9 cellular contexts compared by ENCODE assay signal in genomic region chr6:16511723-16512584, GRCh38.
DNase-seq lines count a peak whose midpoint lies in the region; ATAC-seq, FAIRE-seq and TF ChIP-seq lines count a peak whose summit lies in the region.
"Had no signal": no experiment of that assay in that cellular context is flagged by ENCODE, and none has a peak within 500 bp of the region (broad histone marks: within the 10 kb centered on the region; RNA-seq: fewer than 3 reads in every experiment).

No MANE protein-coding gene starts in this region.

- peak; percentile 94 for FAIRE-seq in GM12891 (lab: Jason Lieb, UNC)
- FAIRE-seq: astrocyte had no signal

- H3K4me1 Mint-ChIP-seq in effector memory CD8-positive, alpha-beta T cell (ENCODE audit: low read depth in 2 of 2) = peaks cover 30 to 54% of the 10 kb centered on the region in 2 donors

- DNase-seq in GM12891 (ENCODE audit: insufficient read length, low spot score) (no peak), HCT116 (ENCODE audit: low read depth, low spot score) (peak; percentile 71), NCI-H748 treated with DMSO at 0.1 percent for 48 hours (lab: John Stamatoyannopoulos, UW) (peak; percentile 10), WERI-Rb-1 (no peak), HAP-1 (ENCODE audit: low spot score in 2 of 2) (no peak), epidermal melanocyte (ENCODE audit: insufficient read length, low spot score) (no peak), C1 segment of cervical spinal cord (lab: John Stamatoyannopoulos, UW) (no peak)
- DNase-seq in effector memory CD8-positive, alpha-beta T cell = no peak

- no peak overlapping the region for H3K9ac ChIP-seq in HCT116 (ENCODE audit: low read length)

- H3K36me3 ChIP-seq in HCT116 (ENCODE audit: control insufficient read depth in 1 of 2, insufficient read depth in 2 of 2, low read length in 2 of 2) (no peaks in the 10 kb centered on the region), WERI-Rb-1 (no peaks in the 10 kb centered on the region), HAP-1 (replicated peaks) (no peaks in the 10 kb centered on the region)

- ATAC-seq in HCT116 = peak; percentile 66
- ATAC-seq in effector memory CD8-positive, alpha-beta T cell (replicated peaks) = peak; percentile 56

- H2AFZ ChIP-seq in HCT116 (ENCODE audit: low read depth, low read length, poor library complexity, severe bottlenecking) = no peak overlapping the region

- TF ChIP-seq POLR2A in GM12891 (IDR thresholded peaks at IDR 0.05; ENCODE audit: low read depth, low read length) (no peak; the same call in 1 of the 2 replicates), HCT116 (IDR thresholded peaks at IDR 0.05; ENCODE audit: borderline replicate concordance, extremely low read depth, insufficient read depth, insufficient read length) (no peak)

- intact Hi-C loops in HCT116 (cut with micrococcal nuclease) = loop anchor here (2.0 to 5.0 kb wide), 3 partner anchors 179 to 455 kb away; partner anchors contain the start of gene ATXN1

- TF ChIP-seq CTCF in HCT116 (IDR thresholded peaks at IDR 0.05 in 2 of 3, conservative IDR thresholded peaks at IDR 0.05 in 1 of 3; ENCODE audit: borderline replicate concordance in 1 of 3, insufficient read depth in 1 of 3, low read depth in 2 of 3, low read length in 2 of 3) (no peak), WERI-Rb-1 (IDR thresholded peaks at IDR 0.05; ENCODE audit: low read depth, low read length) (no peak)

- TF ChIP-seq RAD21 in HCT116 (IDR thresholded peaks at IDR 0.05; ENCODE audit: low read depth) = no peak

- H3K9me3 Mint-ChIP-seq in effector memory CD8-positive, alpha-beta T cell = no peaks in the 10 kb centered on the region

- CTCF ChIA-PET in HCT116 (lab: Charles Lee) = interaction anchor here (0.7 to 2.4 kb wide), 15 partner anchors 12 to 1741 kb away, joined by 3 to 25 read pairs (median 4); partner anchors contain the start of gene ATXN1

- POLR2A ChIA-PET in HCT116 (lab: Charles Lee) = interaction anchor here (1.2 to 2.1 kb wide), 2 partner anchors 213 to 246 kb away, joined by 3 to 5 read pairs; no protein-coding TSS in a partner anchor

- no peaks in the 10 kb centered on the region for H3K79me2 ChIP-seq in HCT116 (ENCODE audit: insufficient read depth, low read length)

- peak overlapping the region in 1 of 2 donors; percentile 3 for H3K4me3 Mint-ChIP-seq in effector memory CD8-positive, alpha-beta T cell

- peaks cover 30 to 40% of the 10 kb centered on the region in 2 experiments for H3K4me1 ChIP-seq in HCT116 (ENCODE audit: control insufficient read depth in 1 of 2, insufficient read depth in 2 of 2, low read length in 2 of 2)
- no peaks in the 10 kb centered on the region for H3K4me1 ChIP-seq in HAP-1

- H3K27me3 Mint-ChIP-seq in effector memory CD8-positive, alpha-beta T cell = no peaks in the 10 kb centered on the region

- RAD21 ChIA-PET in HCT116 (lab: Charles Lee; ENCODE audit: low non-redundant PET in 1 of 2, low total read pairs in 2 of 2, uncharacterized antibody in 2 of 2, unreplicated experiment in 2 of 2) = interaction anchor here (0.7 to 1.9 kb wide), 6 partner anchors 9 to 250 kb away, joined by 3 to 6 read pairs (median 3); partner anchors contain the start of gene ATXN1 (in 1 of the 2)

- H3K36me3 Mint-ChIP-seq in effector memory CD8-positive, alpha-beta T cell (ENCODE audit: insufficient read depth) = peaks cover 3% of the 10 kb centered on the region

- H3K4me3 ChIP-seq in HCT116 (replicated peaks in 1 of 2; ENCODE audit: low read depth in 1 of 2, low read length in 2 of 2) (peak overlapping the region in 1 of 2 experiments; percentile 18; a peak in 1 of 4 replicates), WERI-Rb-1 (ENCODE audit: low read depth, low read length) (no peak overlapping the region), HAP-1 (no peak overlapping the region)

- peak overlapping the region; percentile 60 to 62 for H3K27ac Mint-ChIP-seq in effector memory CD8-positive, alpha-beta T cell

- no peaks in the 10 kb centered on the region for H3K9me2 ChIP-seq in HCT116 (ENCODE audit: insufficient read depth)

- BruUV-seq in HCT116 (replicated peaks; lab: Mats Ljungman, UMichigan) = no TSS peak

- H3K27me3 ChIP-seq in HCT116 (ENCODE audit: insufficient read depth, low read length) = no peaks in the 10 kb centered on the region
- H3K27me3 ChIP-seq in WERI-Rb-1 (ENCODE audit: insufficient read depth, low read depth, severe bottlenecking) = no peaks in the 10 kb centered on the region
- H3K27me3 ChIP-seq in HAP-1 (ENCODE audit: low read depth) = no peaks in the 10 kb centered on the region

- no peaks in the 10 kb centered on the region for H3K9me3 ChIP-seq in HCT116 (ENCODE audit: control insufficient read depth in 1 of 2, insufficient read depth in 1 of 2, low read depth in 1 of 2, low read length in 2 of 2)
- H3K9me3 ChIP-seq in WERI-Rb-1 (ENCODE audit: severe bottlenecking) = no peaks in the 10 kb centered on the region
- H3K9me3 ChIP-seq in HAP-1 = no peaks in the 10 kb centered on the region

- H3K27ac ChIP-seq in HCT116 (ENCODE audit: low read depth, low read length) = peak overlapping the region; percentile 44
- no peak overlapping the region for H3K27ac ChIP-seq in WERI-Rb-1

- in situ Hi-C loops in HAP-1 (cut with MboI; ENCODE audit: low sequenced_read_pairs) = loop anchor here (10.0 to 25.0 kb wide), 2 partner anchors 253 to 575 kb away; partner anchors contain the start of gene ATXN1

- H4K20me1 ChIP-seq in HCT116 (ENCODE audit: insufficient read depth) = no peaks in the 10 kb centered on the region

- peak overlapping the region; percentile 53 for H3K4me2 ChIP-seq in HCT116 (ENCODE audit: low read length)

TF ChIP-seq in GM12891, 5 proteins besides CTCF, POLR2A, EP300 and RAD21:
- TF ChIP-seq POU2F2 (IDR thresholded peaks at IDR 0.05; ENCODE audit: low read depth, low read length) (no peak), TAF1 (IDR thresholded peaks at IDR 0.05; ENCODE audit: low read depth, low read length) (no peak), PAX5 (IDR thresholded peaks at IDR 0.05; ENCODE audit: insufficient read depth, low read length, severe bottlenecking) (no peak), SPI1 (IDR thresholded peaks at IDR 0.05; ENCODE audit: low read depth, low read length) (peak; percentile 19; the same call in 1 of the 2 replicates)
TF ChIP-seq in GM12891: peak in this region for 1.

TF ChIP-seq in HCT116, 20 proteins besides CTCF, POLR2A, EP300 and RAD21:
- TF ChIP-seq SP1 (IDR thresholded peaks at IDR 0.05; ENCODE audit: low read depth) (peak; percentile 79), SIN3A (IDR thresholded peaks at IDR 0.05; ENCODE audit: low read depth) (peak; percentile 43; the same call in 1 of the 2 replicates), ZNF274 (IDR thresholded peaks at IDR 0.05; ENCODE audit: low read depth, low read length) (no peak), CEBPB (IDR thresholded peaks at IDR 0.05; ENCODE audit: low read depth) (peak; percentile 61; the same call in 1 of the 2 replicates), ELF1 (IDR thresholded peaks at IDR 0.05; ENCODE audit: borderline replicate concordance, low read depth) (0 out of 2 replicates have a peak, but pooled peaks have one; percentile 25), JUND (IDR thresholded peaks at IDR 0.05) (peak; percentile 74), EGR1 (IDR thresholded peaks at IDR 0.05; ENCODE audit: low read depth) (no peak), ZFX (IDR thresholded peaks at IDR 0.05) (no peak), TCF7L2 (IDR thresholded peaks at IDR 0.05; ENCODE audit: borderline replicate concordance, extremely low read depth, insufficient read depth, insufficient read length) (peak; percentile 96), FOSL1 (IDR thresholded peaks at IDR 0.05; ENCODE audit: low read depth) (peak; percentile 32; the same call in 1 of the 2 replicates), YY1 (IDR thresholded peaks at IDR 0.05; ENCODE audit: extremely low read depth, insufficient replicate concordance, low read depth, low read length) (no peak), CBX3 (IDR thresholded peaks at IDR 0.05; ENCODE audit: low read depth) (peak; percentile 81)
- TF ChIP-seq, protein P1, sequence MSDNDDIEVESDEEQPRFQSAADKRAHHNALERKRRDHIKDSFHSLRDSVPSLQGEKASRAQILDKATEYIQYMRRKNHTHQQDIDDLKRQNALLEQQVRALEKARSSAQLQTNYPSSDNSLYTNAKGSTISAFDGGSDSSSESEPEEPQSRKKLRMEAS (IDR thresholded peaks at IDR 0.05) = peak; percentile 82

Comparison
In these comparisons a context has a peak if more than half of its experiments do, and no peak if none do; other contexts are left out.
1. DNase-seq: peak in HCT116 (single experiment) and NCI-H748 treated with DMSO at 0.1 percent for 48 hours (single experiment); none in GM12891 (single experiment), effector memory CD8-positive, alpha-beta T cell (0 of 3), WERI-Rb-1 (single experiment), HAP-1 (0 of 2), epidermal melanocyte (single experiment) and C1 segment of cervical spinal cord (0 of 14).